20 cellular contexts compared by ENCODE assay signal in the genomic region with DNA sequence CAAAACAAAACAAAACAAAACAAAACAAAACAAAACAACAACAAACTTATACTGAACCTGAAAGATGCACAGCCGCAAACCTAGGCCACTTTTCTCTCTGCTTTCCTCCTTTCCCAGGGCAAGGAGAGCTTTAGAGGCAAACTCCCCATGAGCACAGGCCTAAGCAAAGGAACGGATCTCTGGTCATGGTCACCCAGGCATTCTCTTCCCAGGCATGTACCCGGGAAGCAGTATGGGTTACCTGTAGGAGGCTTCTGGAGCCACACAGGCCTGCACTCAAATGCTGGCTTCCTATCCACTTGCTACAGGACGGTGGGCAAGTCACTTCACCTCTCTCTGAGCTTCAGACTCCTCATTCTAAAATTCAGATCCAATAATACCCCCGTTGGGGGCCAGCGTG.
"Had no signal": no experiment of that assay in that cellular context is flagged by ENCODE, and none has a peak within 500 bp of the region (broad histone marks: within the 10 kb centered on the region; RNA-seq: fewer than 3 reads in every experiment).

No MANE protein-coding gene starts in this region.

- H3K27ac Mint-ChIP-seq: activated naive CD4-positive, alpha-beta T cell treated with anti-CD3 and anti-CD28 coated beads for 36 hours; activated T-helper 1 cell treated with anti-CD3 and anti-CD28 coated beads, Interleukin-12 subunit alpha, Interleukin-12 subunit beta, Interleukin-2, Interleukin-4 antibody, amounts not matched to agents 30 ng/mL and 10 ng/mL and 1 ng/mL, durations not matched to agents 14 hours and 24 hours and 36 hours; dendritic cell treated with granulocyte-macrophage colony-stimulating factor and Interleukin-4, amounts not matched to agents 40 ng/mL and 50 ng/mL, for 4 days; effector memory CD8-positive, alpha-beta T cell; nephron; T-helper 1 cell treated with Interleukin-12 subunit alpha and Interleukin-12 subunit beta and Interleukin-4 antibody, amounts not matched to agents 30 μg/mL and 1 μg/mL, for 36 hours had no signal

- H3K9me3 Mint-ChIP-seq: activated naive CD4-positive, alpha-beta T cell treated with anti-CD3 and anti-CD28 coated beads for 36 hours; activated T-helper 1 cell treated with anti-CD3 and anti-CD28 coated beads, Interleukin-12 subunit alpha, Interleukin-12 subunit beta, Interleukin-2, Interleukin-4 antibody, amounts not matched to agents 30 ng/mL and 10 ng/mL and 1 ng/mL, durations not matched to agents 14 hours and 24 hours and 36 hours; dendritic cell treated with granulocyte-macrophage colony-stimulating factor and Interleukin-4, amounts not matched to agents 40 ng/mL and 50 ng/mL, for 4 days; effector memory CD8-positive, alpha-beta T cell; T-helper 1 cell treated with Interleukin-12 subunit alpha and Interleukin-12 subunit beta and Interleukin-4 antibody, amounts not matched to agents 30 μg/mL and 1 μg/mL, for 36 hours had no signal

- ATAC-seq: effector memory CD8-positive, alpha-beta T cell; left colon; lower lobe of right lung had no signal

- H3K4me3 ChIP-seq: ascending aorta, hepatocyte, lower lobe of right lung, tibial artery, uterus had no signal

- H3K4me3 Mint-ChIP-seq: activated naive CD4-positive, alpha-beta T cell treated with anti-CD3 and anti-CD28 coated beads for 36 hours; activated T-helper 1 cell treated with anti-CD3 and anti-CD28 coated beads, Interleukin-12 subunit alpha, Interleukin-12 subunit beta, Interleukin-2, Interleukin-4 antibody, amounts not matched to agents 30 ng/mL and 10 ng/mL and 1 ng/mL, durations not matched to agents 14 hours and 24 hours and 36 hours; dendritic cell treated with granulocyte-macrophage colony-stimulating factor and Interleukin-4, amounts not matched to agents 40 ng/mL and 50 ng/mL, for 4 days; effector memory CD8-positive, alpha-beta T cell; nephron; T-helper 1 cell treated with Interleukin-12 subunit alpha and Interleukin-12 subunit beta and Interleukin-4 antibody, amounts not matched to agents 30 μg/mL and 1 μg/mL, for 36 hours had no signal

- DNase-seq: activated CD4-positive, alpha-beta T cell treated with anti-CD3 and anti-CD28 coated beads, Interleukin-2, amount 50 U/mL, for 1 hour; activated naive CD4-positive, alpha-beta T cell treated with anti-CD3 and anti-CD28 coated beads for 36 hours; activated T-cell treated with anti-CD3 and anti-CD28 coated beads for 4 hours; cerebellar nuclear complex; effector memory CD8-positive, alpha-beta T cell; foreskin fibroblast; left colon; lower lobe of right lung; midbrain; posterior cingulate gyrus; retina; stimulated activated naive CD4-positive, alpha-beta T cell treated with Interleukin-2 at 50 U/mL for 16 hours; tibial artery; uterus had no signal

- H3K36me3 ChIP-seq: ascending aorta, lower lobe of right lung, tibial artery, uterus had no signal

- H3K4me1 ChIP-seq: uterus had no signal

- H3K27ac ChIP-seq: ascending aorta, hepatocyte, lower lobe of right lung, tibial artery, uterus had no signal

- H3K27me3 ChIP-seq: ascending aorta, hepatocyte, tibial artery, uterus had no signal

- H3K9me3 ChIP-seq: lower lobe of right lung, tibial artery had no signal
